18 cellular contexts compared by ENCODE assay signal in the genomic region with DNA sequence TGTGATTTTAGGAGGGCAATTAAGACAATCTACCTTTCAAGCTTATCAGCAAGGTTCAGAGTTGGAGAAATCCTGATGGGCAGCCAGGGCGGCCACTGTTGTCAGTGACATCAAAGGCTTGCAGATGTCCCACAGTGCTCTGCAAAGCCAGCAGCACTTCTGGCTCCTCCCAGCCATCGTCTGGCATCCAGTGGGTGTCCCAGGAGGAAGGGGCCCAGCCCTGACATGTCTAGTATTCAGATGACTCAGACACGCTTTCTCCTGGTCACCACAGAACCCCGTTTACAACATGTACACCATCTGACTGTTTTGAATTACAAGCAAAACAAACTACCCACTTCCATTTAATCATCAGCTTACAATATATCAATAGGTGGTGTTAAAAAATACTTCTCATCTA.
DNase-seq lines count a peak whose midpoint lies in the region; ATAC-seq, FAIRE-seq and TF ChIP-seq lines count a peak whose summit lies in the region.
"Had no signal": no experiment of that assay in that cellular context is flagged by ENCODE, and none has a peak within 500 bp of the region (broad histone marks: within the 10 kb centered on the region; RNA-seq: fewer than 3 reads in every experiment).

No MANE protein-coding gene starts in this region.

- no peak overlapping the region for H3K4me3 ChIP-seq in IMR-90 (ENCODE audit: insufficient read depth, low read depth, low read length)
- H3K4me3 ChIP-seq in GM12878: no peak overlapping the region
- no peak overlapping the region for H3K4me3 ChIP-seq in fibroblast of pulmonary artery (replicated peaks; ENCODE audit: low read depth, low read length)
- H3K4me3 ChIP-seq in neural progenitor cell: no peak overlapping the region
- no peak overlapping the region for H3K4me3 ChIP-seq in small intestine (ENCODE audit: low read depth in 1 of 2, low read length in 2 of 2)
- H3K4me3 ChIP-seq: GM23248, PC-9 had no signal

- H2BK20ac ChIP-seq in IMR-90 (ENCODE audit: low read depth, low read length): no peak overlapping the region

- H4K20me1 ChIP-seq in IMR-90 (ENCODE audit: insufficient read depth, low read length): no peaks in the 10 kb centered on the region
- H4K20me1 ChIP-seq in GM12878 (ENCODE audit: control insufficient read depth, insufficient read depth): no peaks in the 10 kb centered on the region
- no peaks in the 10 kb centered on the region for H4K20me1 ChIP-seq in neural progenitor cell (ENCODE audit: low read depth)

- no peak overlapping the region for H4K5ac ChIP-seq in IMR-90 (ENCODE audit: low read depth, low read length)

- no peak overlapping the region for H3K4ac ChIP-seq in IMR-90 (ENCODE audit: low read depth, low read length)

- TF ChIP-seq POLR2A in IMR-90 (IDR thresholded peaks at IDR 0.05; ENCODE audit: low read depth, low read length) (no peak), GM12878 (IDR thresholded peaks at IDR 0.05; ENCODE audit: low read depth, low read length) (no peak)

- no peak overlapping the region for H3K23ac ChIP-seq in IMR-90 (ENCODE audit: low read depth, low read length)

- dilution Hi-C loops in IMR-90 (cut with HindIII; ENCODE audit: low sequenced_read_pairs, unreplicated experiment): no loop called here

- H3K36me3 Mint-ChIP-seq in neural progenitor cell: no peaks in the 10 kb centered on the region

- H3K79me2 ChIP-seq in GM12878 (ENCODE audit: control insufficient read depth, insufficient read depth, low read length) (no peaks in the 10 kb centered on the region), neural progenitor cell (ENCODE audit: low read depth) (no peaks in the 10 kb centered on the region)

- in situ Hi-C loops in IMR-90 (cut with MboI; ENCODE audit: low sequenced_read_pairs) (no loop called here), GM12878 (cut with MboI) (no loop called here)

- H3K4me2 ChIP-seq in IMR-90 (ENCODE audit: low read depth, low read length) (no peak overlapping the region), GM12878 (ENCODE audit: control insufficient read depth, insufficient read depth) (no peak overlapping the region), neural progenitor cell (no peak overlapping the region)
- H3K4me2 ChIP-seq: PC-9 had no signal

- no peak overlapping the region for H3K18ac ChIP-seq in IMR-90 (ENCODE audit: low read depth, low read length)

- H4K91ac ChIP-seq in IMR-90 (ENCODE audit: insufficient read depth, low read depth, low read length): no peak overlapping the region

- peaks cover 22% of the 10 kb centered on the region for H3K4me1 Mint-ChIP-seq in neural progenitor cell

- no peaks in the 10 kb centered on the region for H3K27me3 ChIP-seq in IMR-90 (ENCODE audit: control insufficient read depth, insufficient read depth, low read length)
- H3K27me3 ChIP-seq in GM12878 (replicated peaks in 1 of 2; ENCODE audit: control insufficient read depth in 2 of 2, insufficient read depth in 2 of 2, low read length in 1 of 2): no peaks in the 10 kb centered on the region
- no peaks in the 10 kb centered on the region for H3K27me3 ChIP-seq in neural progenitor cell
- H3K27me3 ChIP-seq in small intestine (ENCODE audit: control insufficient read depth in 2 of 2, insufficient read depth in 2 of 2, low read length in 2 of 2): no peaks in the 10 kb centered on the region

- DNase-seq in IMR-90 (no peak), GM12878 (ENCODE audit: low read depth, low spot score) (no peak), fibroblast of pulmonary artery (ENCODE audit: low read depth) (peak; percentile 15), neural progenitor cell (ENCODE audit: low spot score) (no peak), small intestine (no peak)
- no peak for DNase-seq in stimulated activated CD8-positive, alpha-beta memory T cell treated with anti-CD3 and anti-CD28 coated beads, Interleukin-4, amount 100 ng/mL, for 48 hours
- DNase-seq in stimulated activated CD4-positive, alpha-beta T cell treated with anti-CD3 and anti-CD28 coated beads, Interleukin-2, amount 100 ng/mL, for 48 hours: no peak
- DNase-seq: AML-193, DMS53, GM23248, HCEC 1CT, NCI-H1436 treated with DMSO at 0.1 percent for 48 hours, NCI-H2029 treated with DMSO at 0.1 percent for 48 hours, NCI-H510A, NCI-H82, PC-9 had no signal

- intact Hi-C loops in IMR-90 (cut with micrococcal nuclease) (no loop called here), GM12878 (cut with micrococcal nuclease; ENCODE audit: unreplicated experiment) (no loop called here)

- no peaks in the 10 kb centered on the region for H3K9me3 Mint-ChIP-seq in neural progenitor cell

- H3F3A ChIP-seq in neural progenitor cell (ENCODE audit: low read depth): no peaks in the 10 kb centered on the region

- RAD21 ChIA-PET in GM12878 (lab: Charles Lee; ENCODE audit: unreplicated experiment): interaction anchor here (1.2 kb wide), 1 partner anchor 152 kb away, joined by 3 read pairs; no protein-coding TSS in a partner anchor

- TF ChIP-seq RAD21 in IMR-90 (IDR thresholded peaks at IDR 0.05; ENCODE audit: low read length): no peak
- no peak for TF ChIP-seq RAD21 in GM12878 (IDR thresholded peaks at IDR 0.05; ENCODE audit: insufficient read depth, low read depth, low read length)

- H3K27me3 Mint-ChIP-seq in neural progenitor cell (ENCODE audit: insufficient read depth, low read depth): no peaks in the 10 kb centered on the region

- no peak overlapping the region for H3K4me3 Mint-ChIP-seq in neural progenitor cell

- no peak overlapping the region for H2AFZ ChIP-seq in IMR-90 (replicated peaks; ENCODE audit: low read length, poor library complexity)
- no peak overlapping the region for H2AFZ ChIP-seq in GM12878 (ENCODE audit: control insufficient read depth, low read depth, low read length)
- H2AFZ ChIP-seq in neural progenitor cell (replicated peaks): peak overlapping the region; percentile 33
- H2AFZ ChIP-seq: GM23248, PC-9 had no signal

- peak overlapping the region; percentile 29 for H3K27ac Mint-ChIP-seq in neural progenitor cell

- TF ChIP-seq CTCF in IMR-90 (conservative IDR thresholded peaks at IDR 0.05; ENCODE audit: low read depth, low read length): no peak
- TF ChIP-seq CTCF in GM12878 (IDR thresholded peaks at IDR 0.05 in 2 of 3, conservative IDR thresholded peaks at IDR 0.05 in 1 of 3; ENCODE audit: control insufficient read depth in 2 of 3, extremely low read depth in 1 of 3, insufficient read depth in 1 of 3, low read depth in 3 of 3, low read length in 3 of 3): no peak
- TF ChIP-seq CTCF in fibroblast of pulmonary artery (IDR thresholded peaks at IDR 0.05; ENCODE audit: low read length, missing control alignments): no peak
- TF ChIP-seq CTCF in neural progenitor cell (IDR thresholded peaks at IDR 0.05): no peak

- H3K56ac ChIP-seq in IMR-90 (ENCODE audit: extremely low read depth, insufficient read depth, low read length): no peak overlapping the region

- no peak overlapping the region for H3K14ac ChIP-seq in IMR-90 (replicated peaks; ENCODE audit: low read depth, low read length)

- H3K9ac ChIP-seq in IMR-90 (ENCODE audit: low read depth, low read length) (no peak overlapping the region), GM12878 (ENCODE audit: control insufficient read depth, insufficient read depth, low read length) (no peak overlapping the region), neural progenitor cell (no peak overlapping the region)
- H3K9ac ChIP-seq: GM23248 had no signal

- 100% methylated on average over 1 of the region's 4 CpGs; no CpG with 5 or more reads in 1 of the 2 experiments for WGBS in IMR-90 (ENCODE audit: extremely low coverage in 2 of 2, insufficient read length in 1 of 2), 2 experiments
- WGBS in GM12878 (ENCODE audit: insufficient coverage, insufficient replicate concordance, low lambda C conversion rate, missing lambda C conversion rate): 6% methylated on average over 4 of the region's 4 CpGs
- WGBS in small intestine, 3 donors: 47 to 66% (median 59%) methylated on average over 4 of the region's 4 CpGs

- BruUV-seq in IMR-90 (replicated peaks; lab: Mats Ljungman, UMichigan): no TSS peak
- BruUV-seq in GM12878 (replicated peaks; lab: Mats Ljungman, UMichigan): no TSS peak

- POLR2A ChIA-PET in IMR-90 (lab: Charles Lee; ENCODE audit: unreplicated experiment): no interaction called here
- POLR2A ChIA-PET in GM12878 (lab: Charles Lee): no interaction called here

- H3K9me3 ChIP-seq in IMR-90 (ENCODE audit: control insufficient read depth, insufficient read depth, low read length) (no peaks in the 10 kb centered on the region), GM12878 (replicated peaks; ENCODE audit: control insufficient read depth, insufficient read depth, low read length) (no peaks in the 10 kb centered on the region), neural progenitor cell (ENCODE audit: low read depth) (no peaks in the 10 kb centered on the region), small intestine (ENCODE audit: control insufficient read depth, low read depth) (no peaks in the 10 kb centered on the region)

- no peaks in the 10 kb centered on the region for H3K9me1 ChIP-seq in IMR-90 (ENCODE audit: insufficient read depth, low read length)

- no peaks in the 10 kb centered on the region; the same call in 1 of the 2 replicates for H3K4me1 ChIP-seq in IMR-90 (ENCODE audit: control insufficient read depth, insufficient read depth, low read length)
- no peaks in the 10 kb centered on the region for H3K4me1 ChIP-seq in GM12878 (ENCODE audit: control insufficient read depth, insufficient read depth, low read length)
- H3K4me1 ChIP-seq in neural progenitor cell: peaks cover 8% of the 10 kb centered on the region
- H3K4me1 ChIP-seq in small intestine (ENCODE audit: control insufficient read depth in 2 of 2, insufficient read depth in 1 of 2, low read depth in 1 of 2, low read length in 1 of 2): no peaks in the 10 kb centered on the region

- no peak overlapping the region for H2AK9ac ChIP-seq in IMR-90 (replicated peaks; ENCODE audit: low read depth, low read length, poor library complexity)

- H3K79me1 ChIP-seq in IMR-90 (ENCODE audit: low read depth in 1 of 2, low read length in 2 of 2): no peaks in the 10 kb centered on the region

- H3K27ac ChIP-seq in IMR-90 (ENCODE audit: insufficient read depth, low read length) (no peak overlapping the region), GM12878 (ENCODE audit: control insufficient read depth, insufficient read depth) (no peak overlapping the region), neural progenitor cell (no peak overlapping the region), small intestine (ENCODE audit: low read depth in 1 of 2, low read length in 1 of 2) (no peak overlapping the region)
- H3K27ac ChIP-seq: GM23248, HL-60, PC-9 had no signal

- no peak overlapping the region for H2BK120ac ChIP-seq in IMR-90 (ENCODE audit: low read depth, low read length)

- FAIRE-seq in GM12878 (lab: Jason Lieb, UNC) (no peak), small intestine (lab: Jason Lieb, UNC) (no peak)

- no peak overlapping the region for H2BK15ac ChIP-seq in IMR-90 (ENCODE audit: low read depth, low read length)

- TF ChIP-seq EP300 in GM12878 (IDR thresholded peaks at IDR 0.05; ENCODE audit: borderline replicate concordance in 1 of 2, control insufficient read depth in 1 of 2, low read depth in 2 of 2, low read length in 2 of 2): no peak

- no peak overlapping the region for H2AK5ac ChIP-seq in IMR-90 (ENCODE audit: low read depth, low read length)

- SMC1A ChIA-PET in GM12878 (lab: Charles Lee; ENCODE audit: uncharacterized antibody, unreplicated experiment): interaction anchor here (1.4 to 1.6 kb wide), 4 partner anchors 47 to 151 kb away, joined by 3 to 4 read pairs (median 4); no protein-coding TSS in a partner anchor

- ATAC-seq in IMR-90 (ENCODE audit: low read depth) (0 out of 2 replicates have a peak, but pooled peaks have one; percentile 10), GM12878 (no peak), GM18502 (IDR thresholded peaks at IDR 0.05; ENCODE audit: poor library complexity, unreplicated experiment) (no peak)

- CTCF ChIA-PET in IMR-90 (lab: Yijun Ruan, JAX) (no interaction called here), GM12878 (lab: Yijun Ruan, JAX) (interaction anchor here (0.6 to 4.1 kb wide), 8 partner anchors 15 to 153 kb away, joined by 3 to 13 read pairs (median 4); no protein-coding TSS in a partner anchor)

- H2BK5ac ChIP-seq in IMR-90 (ENCODE audit: low read depth, low read length, poor library complexity, severe bottlenecking): no peak overlapping the region

- H3K36me3 ChIP-seq in IMR-90 (ENCODE audit: control insufficient read depth, insufficient read depth, low read length) (no peaks in the 10 kb centered on the region), GM12878 (ENCODE audit: control insufficient read depth in 2 of 2, insufficient read depth in 2 of 2, low read length in 1 of 2) (no peaks in the 10 kb centered on the region), neural progenitor cell (no peaks in the 10 kb centered on the region), small intestine (ENCODE audit: control insufficient read depth in 2 of 2, insufficient read depth in 2 of 2, low read length in 2 of 2) (no peaks in the 10 kb centered on the region)

- H4K8ac ChIP-seq in IMR-90 (ENCODE audit: low read depth in 2 of 2, low read length in 2 of 2): no peak overlapping the region
